22 cellular contexts compared by ENCODE assay signal in genomic region chr6:150713876-150714275, GRCh38.
"Had no signal": no experiment of that assay in that cellular context is flagged by ENCODE, and none has a peak within 500 bp of the region (broad histone marks: within the 10 kb centered on the region; RNA-seq: fewer than 3 reads in every experiment).

No MANE protein-coding gene starts in this region.

- H3K9me3 ChIP-seq: body of pancreas, transverse colon had no signal

- H3K9me3 Mint-ChIP-seq: activated B cell treated with CpG ODN at 0.5 μM for 24 hours; activated CD4-positive, alpha-beta memory T cell treated with anti-CD3 and anti-CD28 coated beads, Interleukin-2, amount 10 ng/mL, durations not matched to agents 7 days and 5 days; activated naive CD8-positive, alpha-beta T cell treated with anti-CD3 and anti-CD28 coated beads, Interleukin-2, amount 10 ng/mL, durations not matched to agents 7 days and 5 days; effector memory CD8-positive, alpha-beta T cell; naive thymus-derived CD4-positive, alpha-beta T cell had no signal

- H3K27me3 Mint-ChIP-seq: activated B cell treated with CpG ODN at 0.5 μM for 24 hours; activated CD4-positive, alpha-beta memory T cell treated with anti-CD3 and anti-CD28 coated beads, Interleukin-2, amount 10 ng/mL, durations not matched to agents 7 days and 5 days; effector memory CD8-positive, alpha-beta T cell had no signal

- H3K36me3 ChIP-seq: transverse colon had no signal

- H3K27me3 ChIP-seq: body of pancreas, transverse colon had no signal

- H3K4me1 Mint-ChIP-seq: activated CD4-positive, alpha-beta memory T cell treated with anti-CD3 and anti-CD28 coated beads, Interleukin-2, amount 10 ng/mL, durations not matched to agents 7 days and 5 days; activated CD8-positive, alpha-beta memory T cell treated with anti-CD3 and anti-CD28 coated beads, Interleukin-2, amount 10 ng/mL, durations not matched to agents 7 days and 5 days; activated naive CD8-positive, alpha-beta T cell treated with anti-CD3 and anti-CD28 coated beads, Interleukin-2, amount 10 ng/mL, durations not matched to agents 7 days and 5 days; naive thymus-derived CD4-positive, alpha-beta T cell had no signal

- H3K4me3 ChIP-seq: body of pancreas, lung, SK-N-MC, transverse colon had no signal

- H3K27ac ChIP-seq: parathyroid adenoma, SK-N-MC, transverse colon had no signal

- H3K36me3 Mint-ChIP-seq: activated CD8-positive, alpha-beta memory T cell treated with anti-CD3 and anti-CD28 coated beads, Interleukin-2, amount 10 ng/mL, durations not matched to agents 7 days and 5 days; activated naive CD8-positive, alpha-beta T cell treated with anti-CD3 and anti-CD28 coated beads, Interleukin-2, amount 10 ng/mL, durations not matched to agents 7 days and 5 days; naive thymus-derived CD4-positive, alpha-beta T cell had no signal

- DNase-seq: activated B cell treated with CpG ODN at 0.5 μM for 24 hours; activated CD4-positive, alpha-beta memory T cell treated with anti-CD3 and anti-CD28 coated beads, Interleukin-2, amount 10 ng/mL, durations not matched to agents 7 days and 5 days; activated CD4-positive, alpha-beta T cell treated with anti-CD3 and anti-CD28 coated beads for 4 hours; activated CD8-positive, alpha-beta memory T cell treated with anti-CD3 and anti-CD28 coated beads, Interleukin-2, amount 10 ng/mL, durations not matched to agents 7 days and 5 days; activated naive CD4-positive, alpha-beta T cell; activated naive CD8-positive, alpha-beta T cell treated with anti-CD3 and anti-CD28 coated beads, Interleukin-2, amount 10 ng/mL, durations not matched to agents 7 days and 5 days; amygdala; body of pancreas; cerebellar nuclear complex; effector memory CD8-positive, alpha-beta T cell; foreskin fibroblast; glutamatergic neuron; hypothalamus; islet precursor cell; left colon; naive thymus-derived CD4-positive, alpha-beta T cell; Right ventricle myocardium superior; stimulated activated naive CD8-positive, alpha-beta T cell treated with anti-CD3 and anti-CD28 coated beads, Interleukin-15, Interleukin-2, amounts not matched to agents 100 U/mL and 50 U/mL, for 24 hours; transverse colon had no signal

- H3K27ac Mint-ChIP-seq: activated B cell treated with CpG ODN at 0.5 μM for 24 hours; activated CD4-positive, alpha-beta memory T cell treated with anti-CD3 and anti-CD28 coated beads, Interleukin-2, amount 10 ng/mL, durations not matched to agents 7 days and 5 days; activated CD8-positive, alpha-beta memory T cell treated with anti-CD3 and anti-CD28 coated beads, Interleukin-2, amount 10 ng/mL, durations not matched to agents 7 days and 5 days; activated naive CD8-positive, alpha-beta T cell treated with anti-CD3 and anti-CD28 coated beads, Interleukin-2, amount 10 ng/mL, durations not matched to agents 7 days and 5 days; effector memory CD8-positive, alpha-beta T cell; naive thymus-derived CD4-positive, alpha-beta T cell had no signal

- H3K4me3 Mint-ChIP-seq: activated B cell treated with CpG ODN at 0.5 μM for 24 hours; activated CD4-positive, alpha-beta memory T cell treated with anti-CD3 and anti-CD28 coated beads, Interleukin-2, amount 10 ng/mL, durations not matched to agents 7 days and 5 days; activated CD8-positive, alpha-beta memory T cell treated with anti-CD3 and anti-CD28 coated beads, Interleukin-2, amount 10 ng/mL, durations not matched to agents 7 days and 5 days; activated naive CD8-positive, alpha-beta T cell treated with anti-CD3 and anti-CD28 coated beads, Interleukin-2, amount 10 ng/mL, durations not matched to agents 7 days and 5 days; effector memory CD8-positive, alpha-beta T cell; naive thymus-derived CD4-positive, alpha-beta T cell had no signal
